Comparison of ENCODE assay signal across 1 cellular context in genomic region chr3:128845695-128846491, GRCh38.
TF ChIP-seq lines count a peak whose summit lies in the region.

No MANE protein-coding gene starts in this region.

TF ChIP-seq in K562, 482 proteins besides CTCF, POLR2A, EP300 and RAD21 (continued from another document and continues in another):
- no peak for TF ChIP-seq ZNF407 (IDR thresholded peaks at IDR 0.05; ENCODE audit: low read depth)
- TF ChIP-seq MCM7 (IDR thresholded peaks at IDR 0.05) = no peak
- no peak for TF ChIP-seq HOMEZ (CRISPR knock-in tag; IDR thresholded peaks at IDR 0.05)
- TF ChIP-seq, protein P1, sequence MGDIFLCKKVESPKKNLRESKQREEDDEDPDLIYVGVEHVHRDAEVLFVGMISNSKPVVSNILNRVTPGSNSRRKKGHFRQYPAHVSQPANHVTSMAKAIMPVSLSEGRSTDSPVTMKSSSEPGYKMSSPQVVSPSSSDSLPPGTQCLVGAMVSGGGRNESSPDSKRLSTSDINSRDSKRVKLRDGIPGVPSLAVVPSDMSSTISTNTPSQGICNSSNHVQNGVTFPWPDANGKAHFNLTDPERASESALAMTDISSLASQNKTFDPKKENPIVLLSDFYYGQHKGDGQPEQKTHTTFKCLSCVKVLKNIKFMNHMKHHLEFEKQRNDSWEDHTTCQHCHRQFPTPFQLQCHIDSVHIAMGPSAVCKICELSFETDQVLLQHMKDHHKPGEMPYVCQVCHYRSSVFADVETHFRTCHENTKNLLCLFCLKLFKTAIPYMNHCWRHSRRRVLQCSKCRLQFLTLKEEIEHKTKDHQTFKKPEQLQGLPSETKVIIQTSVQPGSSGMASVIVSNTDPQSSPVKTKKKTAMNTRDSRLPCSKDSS (IDR thresholded peaks at IDR 0.05; ENCODE audit: low read depth, partially characterized antibody) = no peak
- peak; percentile 96 for TF ChIP-seq ZBTB1 (CRISPR knock-in tag; IDR thresholded peaks at IDR 0.05; ENCODE audit: borderline replicate concordance, low read depth)
- no peak for TF ChIP-seq CEBPB (tag; IDR thresholded peaks at IDR 0.05)
- no peak for TF ChIP-seq ZNF232 (CRISPR knock-in tag; IDR thresholded peaks at IDR 0.05)
- no peak for TF ChIP-seq MED1 (CRISPR knock-in tag; IDR thresholded peaks at IDR 0.05; ENCODE audit: borderline replicate concordance)
- TF ChIP-seq PTRF (tag; IDR thresholded peaks at IDR 0.05) = no peak
- TF ChIP-seq ZNF133 (CRISPR knock-in tag; IDR thresholded peaks at IDR 0.05) = no peak
- no peak for TF ChIP-seq KAT2B (IDR thresholded peaks at IDR 0.05; ENCODE audit: low read depth, low read length)
- TF ChIP-seq ZNF75A (CRISPR knock-in tag; IDR thresholded peaks at IDR 0.05) = no peak
- no peak for TF ChIP-seq ZNF589 (CRISPR knock-in tag; IDR thresholded peaks at IDR 0.05; ENCODE audit: low read depth)
- TF ChIP-seq, protein P2, sequence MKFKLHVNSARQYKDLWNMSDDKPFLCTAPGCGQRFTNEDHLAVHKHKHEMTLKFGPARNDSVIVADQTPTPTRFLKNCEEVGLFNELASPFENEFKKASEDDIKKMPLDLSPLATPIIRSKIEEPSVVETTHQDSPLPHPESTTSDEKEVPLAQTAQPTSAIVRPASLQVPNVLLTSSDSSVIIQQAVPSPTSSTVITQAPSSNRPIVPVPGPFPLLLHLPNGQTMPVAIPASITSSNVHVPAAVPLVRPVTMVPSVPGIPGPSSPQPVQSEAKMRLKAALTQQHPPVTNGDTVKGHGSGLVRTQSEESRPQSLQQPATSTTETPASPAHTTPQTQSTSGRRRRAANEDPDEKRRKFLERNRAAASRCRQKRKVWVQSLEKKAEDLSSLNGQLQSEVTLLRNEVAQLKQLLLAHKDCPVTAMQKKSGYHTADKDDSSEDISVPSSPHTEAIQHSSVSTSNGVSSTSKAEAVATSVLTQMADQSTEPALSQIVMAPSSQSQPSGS (CRISPR knock-in tag; IDR thresholded peaks at IDR 0.05) = no peak
- no peak for TF ChIP-seq SMARCE1 (IDR thresholded peaks at IDR 0.05)
- TF ChIP-seq ZNF347 (CRISPR knock-in tag; IDR thresholded peaks at IDR 0.05; ENCODE audit: low read depth) = no peak
- TF ChIP-seq SRSF3 (IDR thresholded peaks at IDR 0.05; ENCODE audit: insufficient read depth, low read length) = no peak
- no peak for TF ChIP-seq ZNF253 (CRISPR knock-in tag; conservative IDR thresholded peaks at IDR 0.05)
- no peak for TF ChIP-seq POLR3G (IDR thresholded peaks at IDR 0.05; ENCODE audit: extremely low read depth, insufficient read length, insufficient replicate concordance)
- no peak for TF ChIP-seq MIER1 (IDR thresholded peaks at IDR 0.05; ENCODE audit: low read depth)
- no peak for TF ChIP-seq TCF7L2 (IDR thresholded peaks at IDR 0.05; ENCODE audit: low read depth, low read length)
- TF ChIP-seq, protein P3, sequence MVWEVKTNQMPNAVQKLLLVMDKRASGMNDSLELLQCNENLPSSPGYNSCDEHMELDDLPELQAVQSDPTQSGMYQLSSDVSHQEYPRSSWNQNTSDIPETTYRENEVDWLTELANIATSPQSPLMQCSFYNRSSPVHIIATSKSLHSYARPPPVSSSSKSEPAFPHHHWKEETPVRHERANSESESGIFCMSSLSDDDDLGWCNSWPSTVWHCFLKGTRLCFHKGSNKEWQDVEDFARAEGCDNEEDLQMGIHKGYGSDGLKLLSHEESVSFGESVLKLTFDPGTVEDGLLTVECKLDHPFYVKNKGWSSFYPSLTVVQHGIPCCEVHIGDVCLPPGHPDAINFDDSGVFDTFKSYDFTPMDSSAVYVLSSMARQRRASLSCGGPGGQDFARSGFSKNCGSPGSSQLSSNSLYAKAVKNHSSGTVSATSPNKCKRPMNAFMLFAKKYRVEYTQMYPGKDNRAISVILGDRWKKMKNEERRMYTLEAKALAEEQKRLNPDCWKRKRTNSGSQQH (CRISPR knock-in tag; IDR thresholded peaks at IDR 0.05) = no peak
- no peak for TF ChIP-seq MTF1 (CRISPR knock-in tag; IDR thresholded peaks at IDR 0.05; ENCODE audit: borderline replicate concordance)
- no peak for TF ChIP-seq AFF1 (IDR thresholded peaks at IDR 0.05; ENCODE audit: low read depth in 1 of 2, partially characterized antibody in 2 of 2)
- TF ChIP-seq SREBF1 (IDR thresholded peaks at IDR 0.05; ENCODE audit: borderline replicate concordance, low read depth, low read length) = no peak
- TF ChIP-seq ZFX (CRISPR knock-in tag; IDR thresholded peaks at IDR 0.05) = peak; percentile 89
- TF ChIP-seq U2AF2 (optimal IDR thresholded peaks at IDR 0.05; ENCODE audit: low read depth, low read length) = no peak
- no peak for TF ChIP-seq RBM14 (IDR thresholded peaks at IDR 0.05; ENCODE audit: borderline replicate concordance, insufficient read depth, low read depth, low read length)
- no peak for TF ChIP-seq HDAC8 (tag; IDR thresholded peaks at IDR 0.05)
- TF ChIP-seq POLR2H (tag; IDR thresholded peaks at IDR 0.05; ENCODE audit: low read depth) = no peak
- TF ChIP-seq FOXA3 (CRISPR knock-in tag; conservative IDR thresholded peaks at IDR 0.05 in 1 of 2, IDR thresholded peaks at IDR 0.05 in 1 of 2) = no peak
- no peak for TF ChIP-seq ZNF311 (CRISPR knock-in tag; IDR thresholded peaks at IDR 0.05)
- no peak for TF ChIP-seq MEIS2 (IDR thresholded peaks at IDR 0.05; ENCODE audit: partially characterized antibody)
- no peak for TF ChIP-seq ZNF217 (CRISPR knock-in tag; IDR thresholded peaks at IDR 0.05)
- no peak for TF ChIP-seq HDGF (IDR thresholded peaks at IDR 0.05)
- TF ChIP-seq NR3C1 (CRISPR knock-in tag; IDR thresholded peaks at IDR 0.05) = no peak
- TF ChIP-seq FOS (IDR thresholded peaks at IDR 0.05; ENCODE audit: extremely low read depth, insufficient read length) = no peak
- TF ChIP-seq MXI1 (IDR thresholded peaks at IDR 0.05; ENCODE audit: low read depth, low read length) = no peak
- 0 out of 2 replicates have a peak, but pooled peaks have one; percentile 33 for TF ChIP-seq ZNF644 (tag; IDR thresholded peaks at IDR 0.05; ENCODE audit: low read depth)
- no peak for TF ChIP-seq ZNF764 (CRISPR knock-in tag; IDR thresholded peaks at IDR 0.05; ENCODE audit: low read depth)
- TF ChIP-seq RUNX1 (IDR thresholded peaks at IDR 0.05; ENCODE audit: low read depth) = no peak
- no peak for TF ChIP-seq ZNF695 (CRISPR knock-in tag; IDR thresholded peaks at IDR 0.05)
- TF ChIP-seq CHD1 (IDR thresholded peaks at IDR 0.05; ENCODE audit: low read length) = no peak
- no peak for TF ChIP-seq BRF1 (IDR thresholded peaks at IDR 0.05; ENCODE audit: borderline replicate concordance, extremely low read depth, insufficient read length)
- TF ChIP-seq ZNF146 (CRISPR knock-in tag; IDR thresholded peaks at IDR 0.05; ENCODE audit: unreplicated experiment) = no peak
- no peak for TF ChIP-seq ZFP30 (CRISPR knock-in tag; IDR thresholded peaks at IDR 0.05; ENCODE audit: borderline replicate concordance)
- no peak for TF ChIP-seq BMI1 (IDR thresholded peaks at IDR 0.05; ENCODE audit: low read length)
- TF ChIP-seq, protein P4, sequence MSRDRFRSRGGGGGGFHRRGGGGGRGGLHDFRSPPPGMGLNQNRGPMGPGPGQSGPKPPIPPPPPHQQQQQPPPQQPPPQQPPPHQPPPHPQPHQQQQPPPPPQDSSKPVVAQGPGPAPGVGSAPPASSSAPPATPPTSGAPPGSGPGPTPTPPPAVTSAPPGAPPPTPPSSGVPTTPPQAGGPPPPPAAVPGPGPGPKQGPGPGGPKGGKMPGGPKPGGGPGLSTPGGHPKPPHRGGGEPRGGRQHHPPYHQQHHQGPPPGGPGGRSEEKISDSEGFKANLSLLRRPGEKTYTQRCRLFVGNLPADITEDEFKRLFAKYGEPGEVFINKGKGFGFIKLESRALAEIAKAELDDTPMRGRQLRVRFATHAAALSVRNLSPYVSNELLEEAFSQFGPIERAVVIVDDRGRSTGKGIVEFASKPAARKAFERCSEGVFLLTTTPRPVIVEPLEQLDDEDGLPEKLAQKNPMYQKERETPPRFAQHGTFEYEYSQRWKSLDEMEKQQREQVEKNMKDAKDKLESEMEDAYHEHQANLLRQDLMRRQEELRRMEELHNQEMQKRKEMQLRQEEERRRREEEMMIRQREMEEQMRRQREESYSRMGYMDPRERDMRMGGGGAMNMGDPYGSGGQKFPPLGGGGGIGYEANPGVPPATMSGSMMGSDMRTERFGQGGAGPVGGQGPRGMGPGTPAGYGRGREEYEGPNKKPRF (IDR thresholded peaks at IDR 0.05; ENCODE audit: low read depth, low read length) = no peak
- TF ChIP-seq PML (IDR thresholded peaks at IDR 0.05; ENCODE audit: low read length) = no peak
- no peak for TF ChIP-seq ZNF445 (CRISPR knock-in tag; IDR thresholded peaks at IDR 0.05; ENCODE audit: low read depth)
- TF ChIP-seq SIX5 (IDR thresholded peaks at IDR 0.05; ENCODE audit: borderline replicate concordance in 1 of 2, insufficient read depth in 1 of 2, low read depth in 1 of 2, low read length in 2 of 2) = no peak
